ENCODE assay signal across 8 cellular contexts in the genomic region with DNA sequence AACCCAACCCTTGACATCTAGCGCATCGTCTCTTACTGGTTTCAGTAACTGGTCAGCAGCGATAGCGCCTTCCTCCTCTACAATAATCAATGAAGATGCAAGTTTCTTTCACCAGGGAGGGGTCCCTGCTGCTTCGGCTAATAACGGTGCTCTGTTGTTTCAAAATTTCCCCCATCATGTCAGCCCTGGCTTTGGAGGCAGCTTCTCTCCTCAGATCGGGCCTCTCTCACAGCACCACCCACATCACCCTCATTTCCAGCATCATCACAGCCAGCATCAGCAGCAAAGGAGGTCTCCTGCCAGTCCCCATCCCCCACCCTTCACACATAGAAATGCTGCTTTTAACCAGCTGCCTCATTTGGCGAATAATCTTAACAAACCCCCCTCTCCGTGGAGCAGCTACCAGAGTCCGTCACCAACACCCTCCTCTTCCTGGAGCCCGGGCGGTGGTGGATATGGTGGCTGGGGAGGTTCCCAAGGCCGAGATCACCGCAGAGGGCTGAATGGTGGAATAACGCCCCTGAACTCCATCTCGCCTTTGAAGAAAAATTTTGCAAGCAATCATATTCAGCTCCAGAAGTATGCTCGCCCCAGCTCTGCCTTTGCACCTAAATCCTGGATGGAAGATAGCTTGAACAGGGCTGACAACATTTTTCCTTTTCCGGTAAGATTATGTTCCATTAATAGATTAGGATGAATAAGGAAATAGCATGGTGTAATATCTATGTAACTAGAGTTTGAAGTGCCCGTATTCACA. TPM values are rescaled to one million over a fixed set of nuclear protein-coding genes. Genes with fewer than 3 reads are reported as not detected.
DNase-seq lines count a peak whose midpoint lies in the region; ATAC-seq and TF ChIP-seq lines count a peak whose summit lies in the region.

No MANE protein-coding gene starts in this region.

- 33% methylated on average over 19 of the region's 19 CpGs for WGBS in urinary bladder

- no peaks in the 10 kb centered on the region for H3K36me3 ChIP-seq in urinary bladder (ENCODE audit: insufficient read depth)

- H3K4me3 ChIP-seq in coronary artery (peak overlapping the region; percentile 82), urinary bladder (ENCODE audit: low read depth, low read length) (peak overlapping the region; percentile 29)

- H3K36me3 Mint-ChIP-seq in mesothelial cell of epicardium: no peaks in the 10 kb centered on the region

- peaks cover 31% of the 10 kb centered on the region for H3K4me1 Mint-ChIP-seq in mesothelial cell of epicardium

- no peaks in the 10 kb centered on the region for H3K4me1 ChIP-seq in urinary bladder (ENCODE audit: insufficient read depth)

- peaks cover 13% of the 10 kb centered on the region for H3K27me3 Mint-ChIP-seq in mesothelial cell of epicardium (ENCODE audit: low read depth)

- peak overlapping the region; percentile 55 for H3K4me3 Mint-ChIP-seq in mesothelial cell of epicardium

- DNase-seq in NCI-H2081 (lab: John Stamatoyannopoulos, UW) (peak; percentile 24 to 47), NCI-H2081 treated with DMSO at 0.1 percent for 48 hours (lab: John Stamatoyannopoulos, UW) (no peak), OCI-M1 (lab: John Stamatoyannopoulos, UW) (peak; percentile 76), coronary artery (ENCODE audit: low spot score) (no peak), mesothelial cell of epicardium (ENCODE audit: low spot score in 2 of 2, unreplicated experiment in 2 of 2) (no peak), epidermal melanocyte (ENCODE audit: insufficient read length, low spot score) (no peak)

- H3K27ac ChIP-seq in coronary artery: peak overlapping the region; percentile 89
- no peak overlapping the region for H3K27ac ChIP-seq in urinary bladder (ENCODE audit: low read depth)

- no peak for TF ChIP-seq CTCF in coronary artery (IDR thresholded peaks at IDR 0.05)
- no peak for TF ChIP-seq CTCF in mesothelial cell of epicardium (IDR thresholded peaks at IDR 0.05; ENCODE audit: unreplicated experiment)

- no peaks in the 10 kb centered on the region for H3K9me3 Mint-ChIP-seq in mesothelial cell of epicardium

- no peak overlapping the region for H3K27ac Mint-ChIP-seq in mesothelial cell of epicardium

- ATAC-seq in GM18873 (IDR thresholded peaks at IDR 0.05; ENCODE audit: low FRiP score, unreplicated experiment): no peak

RNA-seq across cellular contexts. Expression of gene CPEB4, which starts 2.2 kb away (rescaled TPM):
- total RNA-seq in mesothelial cell of epicardium (9.5 to 15.7 TPM (median 15.3 TPM) in 3 replicates), urinary bladder (26.4 TPM)
- polyA plus RNA-seq in urinary bladder: 22.1 TPM

Comparison
In these comparisons a context has a peak if more than half of its experiments do, and no peak if none do; other contexts are left out.
1. DNase-seq: peak in NCI-H2081 (2 of 2) and OCI-M1 (single experiment); none in NCI-H2081 treated with DMSO at 0.1 percent for 48 hours (single experiment), coronary artery (single experiment), mesothelial cell of epicardium (0 of 2) and epidermal melanocyte (single experiment).